9 cellular contexts compared by ENCODE assay signal in the genomic region with DNA sequence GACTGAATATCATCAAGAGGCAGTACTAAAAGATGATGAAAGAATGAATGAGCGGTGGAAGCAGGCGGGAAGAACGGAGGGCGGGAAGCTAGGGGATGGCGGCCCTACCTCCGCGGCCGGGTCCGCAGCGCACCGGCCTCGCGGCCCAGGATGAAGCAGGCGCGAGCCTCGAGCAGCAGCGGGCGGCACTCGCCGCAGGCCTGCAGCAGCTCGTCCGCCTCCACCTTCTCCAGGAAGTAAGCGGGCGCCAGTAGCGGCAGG. TPM values are rescaled to one million over a fixed set of nuclear protein-coding genes. Genes with fewer than 3 reads are reported as not detected.
A peak's percentile ranks its signal among the peaks of the same experiment; 100 is the strongest.
DNase-seq lines count a peak whose midpoint lies in the region; ATAC-seq lines count a peak whose summit lies in the region.
"Had no signal": no experiment of that assay in that cellular context is flagged by ENCODE, and none has a peak within 500 bp of the region (broad histone marks: within the 10 kb centered on the region; RNA-seq: fewer than 3 reads in every experiment).

No MANE protein-coding gene starts in this region.

- H3K27me3 ChIP-seq in subcutaneous abdominal adipose tissue (ENCODE audit: control insufficient read depth in 5 of 5, insufficient read depth in 4 of 5, low read length in 5 of 5), result peaks cover 0 to 25% (median 3%) of the 10 kb centered on the region in 5 donors

- no peak overlapping the region for H3K27ac ChIP-seq in mesodermal cell (ENCODE audit: low read depth, low read length, severe bottlenecking)
- H3K27ac ChIP-seq in subcutaneous abdominal adipose tissue (ENCODE audit: low read depth, low read length), result no peak overlapping the region

- H3K27me3 Mint-ChIP-seq in activated CD8-positive, alpha-beta memory T cell treated with anti-CD3 and anti-CD28 coated beads, Interleukin-2, amount 10 ng/mL, durations not matched to agents 7 days and 5 days, result peaks cover 57% of the 10 kb centered on the region
- H3K27me3 Mint-ChIP-seq in activated naive CD8-positive, alpha-beta T cell treated with anti-CD3 and anti-CD28 coated beads, Interleukin-2, amount 10 ng/mL, durations not matched to agents 7 days and 5 days, result peaks cover 53% of the 10 kb centered on the region

- H3K4me3 Mint-ChIP-seq in activated CD8-positive, alpha-beta memory T cell treated with anti-CD3 and anti-CD28 coated beads, Interleukin-2, amount 10 ng/mL, durations not matched to agents 7 days and 5 days, result peak overlapping the region; percentile 48
- H3K4me3 Mint-ChIP-seq in activated naive CD8-positive, alpha-beta T cell treated with anti-CD3 and anti-CD28 coated beads, Interleukin-2, amount 10 ng/mL, durations not matched to agents 7 days and 5 days, result peak overlapping the region; percentile 63

- H3K4me1 ChIP-seq in mesodermal cell (ENCODE audit: control insufficient read depth, insufficient read depth, low read length, poor library complexity, severe bottlenecking) (peaks cover 6% of the 10 kb centered on the region), subcutaneous abdominal adipose tissue (ENCODE audit: control insufficient read depth in 5 of 5, insufficient read depth in 5 of 5, low read length in 5 of 5) (peaks cover 2 to 37% (median 29%) of the 10 kb centered on the region in 5 donors)

- no peaks in the 10 kb centered on the region for H3K9me3 Mint-ChIP-seq in activated CD8-positive, alpha-beta memory T cell treated with anti-CD3 and anti-CD28 coated beads, Interleukin-2, amount 10 ng/mL, durations not matched to agents 7 days and 5 days (ENCODE audit: low read depth)
- peaks cover 7% of the 10 kb centered on the region for H3K9me3 Mint-ChIP-seq in activated naive CD8-positive, alpha-beta T cell treated with anti-CD3 and anti-CD28 coated beads, Interleukin-2, amount 10 ng/mL, durations not matched to agents 7 days and 5 days

- DNase-seq in activated CD8-positive, alpha-beta memory T cell treated with anti-CD3 and anti-CD28 coated beads, Interleukin-2, amount 10 ng/mL, durations not matched to agents 7 days and 5 days, result no peak
- DNase-seq in activated CD8-positive, alpha-beta memory T cell treated with anti-CD3 and anti-CD28 coated beads, Interleukin-2, amount 50 U/mL, for 4 hours, result no peak
- no peak for DNase-seq in activated naive CD8-positive, alpha-beta T cell treated with anti-CD3 and anti-CD28 coated beads, Interleukin-2, amount 10 ng/mL, durations not matched to agents 7 days and 5 days
- DNase-seq in Ammon's horn (ENCODE audit: low spot score) (no peak), NCI-H1436 (lab: John Stamatoyannopoulos, UW) (no peak)
- DNase-seq: MM.1S had no signal

- 37 to 51% methylated on average over 20 of the region's 25 CpGs for WGBS in mesodermal cell (ENCODE audit: insufficient coverage in 2 of 2), 2 experiments

- H3K9me3 ChIP-seq in mesodermal cell (ENCODE audit: control insufficient read depth, low read length), result peaks cover 10% of the 10 kb centered on the region
- peaks cover 0 to 8% (median 5%) of the 10 kb centered on the region in 5 donors for H3K9me3 ChIP-seq in subcutaneous abdominal adipose tissue (ENCODE audit: control insufficient read depth in 5 of 5, low read length in 5 of 5)

- peaks cover 19% of the 10 kb centered on the region for H3K4me1 Mint-ChIP-seq in activated CD8-positive, alpha-beta memory T cell treated with anti-CD3 and anti-CD28 coated beads, Interleukin-2, amount 10 ng/mL, durations not matched to agents 7 days and 5 days
- H3K4me1 Mint-ChIP-seq in activated naive CD8-positive, alpha-beta T cell treated with anti-CD3 and anti-CD28 coated beads, Interleukin-2, amount 10 ng/mL, durations not matched to agents 7 days and 5 days, result peaks cover 22% of the 10 kb centered on the region

- no peak for ATAC-seq in activated CD8-positive, alpha-beta memory T cell treated with anti-CD3 and anti-CD28 coated beads, Interleukin-2, amount 10 ng/mL, durations not matched to agents 7 days and 5 days
- ATAC-seq in activated naive CD8-positive, alpha-beta T cell treated with anti-CD3 and anti-CD28 coated beads, Interleukin-2, amount 10 ng/mL, durations not matched to agents 7 days and 5 days (ENCODE audit: low read depth), result no peak
- ATAC-seq in HG03378 (IDR thresholded peaks at IDR 0.05; ENCODE audit: unreplicated experiment), result no peak

- H3K36me3 Mint-ChIP-seq in activated CD8-positive, alpha-beta memory T cell treated with anti-CD3 and anti-CD28 coated beads, Interleukin-2, amount 10 ng/mL, durations not matched to agents 7 days and 5 days, result peaks cover 7% of the 10 kb centered on the region
- H3K36me3 Mint-ChIP-seq in activated naive CD8-positive, alpha-beta T cell treated with anti-CD3 and anti-CD28 coated beads, Interleukin-2, amount 10 ng/mL, durations not matched to agents 7 days and 5 days, result peaks cover 3% of the 10 kb centered on the region

- H3K4me3 ChIP-seq in mesodermal cell (ENCODE audit: extremely low read depth, insufficient read depth, low read length, poor library complexity, severe bottlenecking) (peak overlapping the region; percentile 5), subcutaneous abdominal adipose tissue (ENCODE audit: low read depth in 1 of 5, low read length in 5 of 5) (peak overlapping the region in 3 of 5 donors; percentile 35 to 45 (median 36))

- CTCF ChIA-PET in activated CD8-positive, alpha-beta memory T cell treated with anti-CD3 and anti-CD28 coated beads, Interleukin-2, amount 10 ng/mL, durations not matched to agents 7 days and 5 days (lab: Charles Lee), result interaction anchor here (0.8 to 2.5 kb wide), 11 partner anchors 11 to 105 kb away, joined by 3 to 7 read pairs (median 4); no protein-coding TSS in a partner anchor

- H3K36me3 ChIP-seq in mesodermal cell (ENCODE audit: control insufficient read depth, insufficient read depth, low read length) (no peaks in the 10 kb centered on the region), subcutaneous abdominal adipose tissue (ENCODE audit: control insufficient read depth in 5 of 5, insufficient read depth in 5 of 5, low read length in 5 of 5) (peaks cover 0 to 6% (median 3%) of the 10 kb centered on the region in 5 donors)

- POLR2A ChIA-PET in activated naive CD8-positive, alpha-beta T cell treated with anti-CD3 and anti-CD28 coated beads, Interleukin-2, amount 10 ng/mL, durations not matched to agents 7 days and 5 days (lab: Charles Lee), result interaction anchor here (0.6 to 1.2 kb wide), 2 partner anchors 100 to 154 kb away, joined by 3 to 4 read pairs; no protein-coding TSS in a partner anchor

- no peak overlapping the region for H3K9ac ChIP-seq in subcutaneous abdominal adipose tissue (ENCODE audit: low read length in 5 of 5)

- peak overlapping the region; percentile 64 for H3K27ac Mint-ChIP-seq in activated CD8-positive, alpha-beta memory T cell treated with anti-CD3 and anti-CD28 coated beads, Interleukin-2, amount 10 ng/mL, durations not matched to agents 7 days and 5 days
- H3K27ac Mint-ChIP-seq in activated naive CD8-positive, alpha-beta T cell treated with anti-CD3 and anti-CD28 coated beads, Interleukin-2, amount 10 ng/mL, durations not matched to agents 7 days and 5 days, result peak overlapping the region; percentile 58

RNA-seq across cellular contexts. Expression of gene KLHL35, which starts 3.4 kb away (rescaled TPM):
- under 1 TPM in 1 of 2 experiments, not detected in 1; 0.47 TPM for total RNA-seq in activated CD8-positive, alpha-beta memory T cell treated with anti-CD3 and anti-CD28 coated beads, Interleukin-2, amount 10 ng/mL, durations not matched to agents 7 days and 5 days
- total RNA-seq in activated naive CD8-positive, alpha-beta T cell treated with anti-CD3 and anti-CD28 coated beads, Interleukin-2, amount 10 ng/mL, durations not matched to agents 7 days and 5 days, result under 1 TPM; 0.55 to 0.65 TPM
- 0.96 TPM for polyA plus RNA-seq in mesodermal cell (2013, experiment 1 of 2)
- polyA plus RNA-seq in mesodermal cell (2013, experiment 2 of 2), result 0.35 TPM

RNA-seq across cellular contexts. Expression of gene RPS3, which starts 30.3 kb away (rescaled TPM):
- total RNA-seq in activated CD8-positive, alpha-beta memory T cell treated with anti-CD3 and anti-CD28 coated beads, Interleukin-2, amount 10 ng/mL, durations not matched to agents 7 days and 5 days, result 1,000 to 10,000 TPM; 2,848 to 3,262 TPM
- total RNA-seq in activated naive CD8-positive, alpha-beta T cell treated with anti-CD3 and anti-CD28 coated beads, Interleukin-2, amount 10 ng/mL, durations not matched to agents 7 days and 5 days, result 1,000 to 10,000 TPM; 3,289 to 3,447 TPM
- 3,157 TPM for polyA plus RNA-seq in mesodermal cell (2013, experiment 1 of 2)
- 3,069 TPM for polyA plus RNA-seq in mesodermal cell (2013, experiment 2 of 2)
